In the genomic region with DNA sequence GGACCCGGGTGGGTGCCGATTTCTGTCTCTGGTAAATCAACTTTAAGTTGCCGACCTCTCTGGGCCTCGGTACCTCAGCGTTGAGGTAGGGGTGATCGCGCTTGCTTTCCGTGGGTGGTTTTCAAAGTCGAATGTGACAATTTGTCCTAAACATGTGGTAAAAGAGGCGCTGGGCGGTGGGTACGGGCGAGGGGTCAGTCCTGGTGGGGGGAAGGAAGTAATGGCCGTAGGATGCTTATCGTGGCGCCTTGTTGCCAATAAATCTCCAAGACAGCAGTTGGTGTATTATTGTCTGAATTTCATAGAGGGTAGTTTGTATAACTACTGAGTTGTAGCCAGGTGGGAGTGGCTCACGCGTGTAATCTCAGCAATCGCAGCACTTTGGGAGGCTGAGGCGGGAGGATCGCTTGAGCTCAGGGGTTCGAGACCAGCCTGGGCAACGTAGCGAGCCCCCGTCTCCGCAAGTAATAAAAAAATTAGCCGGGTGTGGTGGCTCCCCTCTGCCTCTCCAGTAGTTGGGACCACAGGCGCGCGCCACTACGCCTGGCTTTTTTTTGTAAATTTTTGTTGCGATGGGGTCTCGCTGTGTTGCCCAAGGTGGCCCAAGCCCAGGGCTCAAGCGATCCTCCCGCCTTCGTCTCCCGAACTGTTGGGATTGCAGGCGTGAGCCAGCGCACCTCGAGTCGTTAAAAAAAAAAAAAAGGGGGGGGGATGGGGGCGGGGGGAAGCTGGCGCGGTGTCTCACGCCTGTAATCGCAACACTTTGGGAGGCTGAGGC, we compare ENCODE assay signal across 1 cellular context.
TF ChIP-seq lines count a peak whose summit lies in the region.

No MANE protein-coding gene starts in this region.

TF ChIP-seq in IMR-90, 13 proteins besides CTCF, POLR2A, EP300 and RAD21:
- TF ChIP-seq BHLHE40 (IDR thresholded peaks at IDR 0.05; ENCODE audit: low read depth, low read length) (no peak), MXI1 (IDR thresholded peaks at IDR 0.05; ENCODE audit: borderline replicate concordance, low read depth, low read length) (no peak), RFX5 (IDR thresholded peaks at IDR 0.05; ENCODE audit: low read depth, low read length) (no peak), RCOR1 (IDR thresholded peaks at IDR 0.05; ENCODE audit: insufficient replicate concordance, low read length) (no peak), CEBPB (IDR thresholded peaks at IDR 0.05; ENCODE audit: low read depth, low read length) (no peak), NFE2L2 (IDR thresholded peaks at IDR 0.05; ENCODE audit: low read depth, low read length) (no peak), MAZ (IDR thresholded peaks at IDR 0.05; ENCODE audit: borderline replicate concordance, low read depth, low read length) (no peak), USF2 (IDR thresholded peaks at IDR 0.05; ENCODE audit: low read depth, low read length) (no peak), ELK1 (IDR thresholded peaks at IDR 0.05; ENCODE audit: borderline replicate concordance, low read depth, low read length) (no peak), MAFK (IDR thresholded peaks at IDR 0.05; ENCODE audit: low read depth, low read length) (no peak), FOS (IDR thresholded peaks at IDR 0.05; ENCODE audit: low read depth, low read length) (no peak), SMC3 (IDR thresholded peaks at IDR 0.05; ENCODE audit: low read depth, low read length) (no peak), CHD1 (IDR thresholded peaks at IDR 0.05; ENCODE audit: low read depth, low read length) (no peak)
